1 cellular context compared by ENCODE assay signal in genomic region chr17:46817151-46817900, GRCh38.
TF ChIP-seq lines count a peak whose summit lies in the region.

No MANE protein-coding gene starts in this region.

TF ChIP-seq in GM23338, 12 proteins besides CTCF, POLR2A, EP300 and RAD21 (continued from another document):
- no peak for TF ChIP-seq ZNF462 (CRISPR knock-in tag; IDR thresholded peaks at IDR 0.05)
- TF ChIP-seq EZH2 (IDR thresholded peaks at IDR 0.05; ENCODE audit: low read depth, unreplicated experiment), result peak; percentile 52
- TF ChIP-seq ETS1 (IDR thresholded peaks at IDR 0.05), result no peak
- no peak for TF ChIP-seq JUNB (IDR thresholded peaks at IDR 0.05; ENCODE audit: unreplicated experiment)
